16 cellular contexts compared by ENCODE assay signal in the genomic region with DNA sequence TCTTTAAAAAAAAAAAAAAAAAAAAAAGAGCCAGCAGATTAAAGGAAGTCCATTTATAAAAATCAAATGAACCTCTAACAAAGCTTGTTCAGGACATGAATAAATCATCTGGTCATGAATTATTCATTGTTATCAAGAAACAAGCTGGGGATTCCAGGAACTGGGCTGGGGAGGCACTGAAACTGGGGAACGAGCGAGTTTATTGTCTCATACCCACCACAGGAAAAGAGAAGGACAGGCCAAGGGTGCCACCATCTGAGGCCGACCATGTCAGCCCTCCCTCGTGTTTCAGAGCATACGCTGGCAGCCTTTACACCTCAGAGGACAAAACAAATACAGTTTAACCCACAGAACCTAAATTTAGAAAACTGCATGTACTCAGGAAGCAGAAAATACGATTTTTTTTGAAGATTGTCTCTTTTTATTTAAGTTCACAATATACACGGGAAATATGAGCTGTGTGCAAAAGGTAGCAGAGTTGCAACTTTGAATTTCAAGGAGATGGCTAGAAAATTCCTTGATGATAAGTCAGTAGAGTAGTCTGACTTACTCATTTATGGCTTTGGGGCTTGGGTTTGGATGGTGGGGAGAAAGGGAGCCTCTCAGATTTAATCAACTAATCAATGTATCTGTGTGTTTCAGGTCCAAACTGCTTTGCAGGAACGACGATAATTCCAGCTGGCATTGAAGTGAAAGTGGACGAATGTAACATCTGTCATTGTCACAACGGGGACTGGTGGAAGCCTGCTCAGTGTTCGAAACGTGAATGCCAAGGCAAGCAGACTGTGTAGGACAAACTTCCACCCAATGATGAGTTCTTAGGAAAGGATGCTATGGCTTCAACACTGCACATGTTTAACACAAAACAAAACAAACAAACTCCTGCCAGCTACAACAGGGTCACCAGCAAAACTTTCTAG.
A peak's percentile ranks its signal among the peaks of the same experiment; 100 is the strongest.
DNase-seq lines count a peak whose midpoint lies in the region; ATAC-seq and TF ChIP-seq lines count a peak whose summit lies in the region.
"Had no signal": no experiment of that assay in that cellular context is flagged by ENCODE, and none has a peak within 500 bp of the region (broad histone marks: within the 10 kb centered on the region; RNA-seq: fewer than 3 reads in every experiment).

No MANE protein-coding gene starts in this region.

- no peak for TF ChIP-seq CTCF in upper lobe of right lung (IDR thresholded peaks at IDR 0.05)

- no peaks in the 10 kb centered on the region for H3K9me3 Mint-ChIP-seq in stimulated activated naive B cell treated with anti-CD40 and anti-IgM and Interleukin-4, amounts not matched to agents 10 μg/mL and 1 μg/mL and 100 μg/mL, for 72 hours
- H3K9me3 Mint-ChIP-seq: nephron had no signal

- peak; percentile 88 to 92 for ATAC-seq in stimulated activated naive B cell treated with anti-CD40 and anti-IgM and Interleukin-4, amounts not matched to agents 10 μg/mL and 1 μg/mL and 100 μg/mL, for 72 hours (replicated peaks)
- no peak for ATAC-seq in upper lobe of right lung
- ATAC-seq: left lung had no signal

- intact Hi-C loops in upper lobe of right lung (cut with DNase I), result no loop called here

- peak overlapping the region; percentile 39 to 49 for H3K4me3 Mint-ChIP-seq in stimulated activated naive B cell treated with anti-CD40 and anti-IgM and Interleukin-4, amounts not matched to agents 10 μg/mL and 1 μg/mL and 100 μg/mL, for 72 hours
- H3K4me3 Mint-ChIP-seq: nephron had no signal

- no peak overlapping the region for H3K27ac ChIP-seq in upper lobe of right lung
- H3K27ac ChIP-seq: breast epithelium, left lung, Peyer's patch, thyroid gland had no signal

- no peaks in the 10 kb centered on the region for H3K36me3 Mint-ChIP-seq in stimulated activated naive B cell treated with anti-CD40 and anti-IgM and Interleukin-4, amounts not matched to agents 10 μg/mL and 1 μg/mL and 100 μg/mL, for 72 hours

- H3K9me3 ChIP-seq in upper lobe of right lung, result no peaks in the 10 kb centered on the region
- H3K9me3 ChIP-seq: breast epithelium, left lung, Peyer's patch, thyroid gland had no signal

- H3K27ac Mint-ChIP-seq in stimulated activated naive B cell treated with anti-CD40 and anti-IgM and Interleukin-4, amounts not matched to agents 10 μg/mL and 1 μg/mL and 100 μg/mL, for 72 hours, result peak overlapping the region; percentile 56

- no peak overlapping the region for H3K4me3 ChIP-seq in upper lobe of right lung
- H3K4me3 ChIP-seq: breast epithelium, left lung, Peyer's patch, smooth muscle cell, thyroid gland had no signal

- peaks cover 11 to 14% of the 10 kb centered on the region in 2 donors for H3K4me1 Mint-ChIP-seq in stimulated activated naive B cell treated with anti-CD40 and anti-IgM and Interleukin-4, amounts not matched to agents 10 μg/mL and 1 μg/mL and 100 μg/mL, for 72 hours

- peak; percentile 16 to 52 for DNase-seq in NCI-H524 (lab: John Stamatoyannopoulos, UW)
- no peak for DNase-seq in NCI-H524 treated with DMSO at 0.1 percent for 48 hours (lab: John Stamatoyannopoulos, UW)
- DNase-seq in OCI-M1 (lab: John Stamatoyannopoulos, UW), result peak; percentile 56
- peak; percentile 78 to 88 for DNase-seq in hippocampal formation (lab: John Stamatoyannopoulos, UW)
- peak; percentile 8 for DNase-seq in stimulated activated naive B cell treated with anti-CD40 and anti-IgM and Interleukin-4, amounts not matched to agents 10 μg/mL and 1 μg/mL and 100 μg/mL, for 72 hours
- DNase-seq in NCI-H146 treated with DMSO at 0.1 percent for 48 hours (lab: John Stamatoyannopoulos, UW; ENCODE audit: unreplicated experiment), result no peak
- no peak for DNase-seq in upper lobe of right lung
- DNase-seq in stimulated activated CD4-positive, alpha-beta T cell treated with anti-CD3 and anti-CD28 coated beads, Interleukin-15, amount 100 ng/mL, for 24 hours, result no peak
- DNase-seq: 8988T, left lung, NCI-H345, Peyer's patch, thyroid gland had no signal

- H3K36me3 ChIP-seq in upper lobe of right lung, result no peaks in the 10 kb centered on the region
- H3K36me3 ChIP-seq: breast epithelium, left lung, Peyer's patch, thyroid gland had no signal

- no peaks in the 10 kb centered on the region for H3K4me1 ChIP-seq in upper lobe of right lung
- H3K4me1 ChIP-seq: breast epithelium, left lung, Peyer's patch, thyroid gland had no signal

- H3K27me3 ChIP-seq in upper lobe of right lung, result no peaks in the 10 kb centered on the region
- H3K27me3 ChIP-seq: breast epithelium, left lung, Peyer's patch, thyroid gland had no signal

- H3K27me3 Mint-ChIP-seq in stimulated activated naive B cell treated with anti-CD40 and anti-IgM and Interleukin-4, amounts not matched to agents 10 μg/mL and 1 μg/mL and 100 μg/mL, for 72 hours, result peaks cover 0 to 4% of the 10 kb centered on the region in 2 donors

Comparison
In these comparisons a context has a peak if more than half of its experiments do, and no peak if none do; other contexts are left out.
1. DNase-seq: peak in NCI-H524 (2 of 2), OCI-M1 (single experiment), hippocampal formation (2 of 2) and stimulated activated naive B cell treated with anti-CD40 and anti-IgM and Interleukin-4, amounts not matched to agents 10 μg/mL and 1 μg/mL and 100 μg/mL, for 72 hours (single experiment); none in NCI-H524 treated with DMSO at 0.1 percent for 48 hours (single experiment), NCI-H146 treated with DMSO at 0.1 percent for 48 hours (single experiment), upper lobe of right lung (single experiment) and stimulated activated CD4-positive, alpha-beta T cell treated with anti-CD3 and anti-CD28 coated beads, Interleukin-15, amount 100 ng/mL, for 24 hours (single experiment).